Comparison of ENCODE assay signal across 15 cellular contexts in the genomic region with DNA sequence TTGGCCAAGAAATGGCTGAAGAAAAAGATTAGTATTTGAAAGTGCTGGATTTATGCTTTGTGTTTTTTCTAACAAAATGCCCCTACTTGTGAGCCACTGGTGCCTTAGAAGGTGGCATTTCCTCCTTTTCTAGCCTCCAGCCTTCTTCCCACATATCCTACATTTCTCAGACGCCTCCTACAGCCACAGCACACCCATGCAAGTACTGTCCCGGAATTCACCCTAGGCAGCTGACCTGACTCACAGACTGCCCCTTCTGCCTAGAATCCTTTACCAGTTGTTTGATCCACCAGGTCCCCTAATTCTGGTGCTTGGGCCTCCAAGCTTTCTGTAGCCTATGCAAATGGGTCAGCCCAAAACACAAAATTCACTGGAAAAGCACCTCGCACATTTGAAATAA.
A peak's percentile ranks its signal among the peaks of the same experiment; 100 is the strongest.
DNase-seq lines count a peak whose midpoint lies in the region; ATAC-seq and TF ChIP-seq lines count a peak whose summit lies in the region.
"Had no signal": no experiment of that assay in that cellular context is flagged by ENCODE, and none has a peak within 500 bp of the region (broad histone marks: within the 10 kb centered on the region; RNA-seq: fewer than 3 reads in every experiment).

No MANE protein-coding gene starts in this region.

- CTCF ChIA-PET in activated CD4-positive, alpha-beta T cell treated with anti-CD3 and anti-CD28 coated beads for 36 hours (lab: Charles Lee), result no interaction called here

- H3K9me3 Mint-ChIP-seq in T-helper 1 cell treated with Interleukin-12 subunit alpha and Interleukin-12 subunit beta and Interleukin-4 antibody, amounts not matched to agents 30 μg/mL and 1 μg/mL, for 36 hours, result no peaks in the 10 kb centered on the region
- no peaks in the 10 kb centered on the region for H3K9me3 Mint-ChIP-seq in activated T-helper 17 cell treated with anti-CD3 and anti-CD28 coated beads, Interleukin-2, amount 50 U/mL, for 72 hours
- H3K9me3 Mint-ChIP-seq in glutamatergic neuron (ENCODE audit: unreplicated experiment), result peaks cover 22% of the 10 kb centered on the region
- H3K9me3 Mint-ChIP-seq in stimulated activated effector memory CD8-positive, alpha-beta T cell treated with anti-CD3 and anti-CD28 coated beads, Interleukin-12 subunit alpha, Interleukin-12 subunit beta, amount 100 ng/mL, for 72 hours, result no peaks in the 10 kb centered on the region
- H3K9me3 Mint-ChIP-seq in activated CD4-positive, alpha-beta T cell treated with anti-CD3 and anti-CD28 coated beads for 36 hours (ENCODE audit: low read depth), result peaks cover 6% of the 10 kb centered on the region
- H3K9me3 Mint-ChIP-seq: activated T-helper 2 cell treated with anti-CD3 and anti-CD28 coated beads, Interferon-gamma antibody, Interleukin-2, Interleukin-4, amounts not matched to agents 10 μg/mL and 5 μg/mL and 100 μg/mL, durations not matched to agents 14 hours and 24 hours and 36 hours had no signal

- no peak overlapping the region for H3K4me3 Mint-ChIP-seq in T-helper 1 cell treated with Interleukin-12 subunit alpha and Interleukin-12 subunit beta and Interleukin-4 antibody, amounts not matched to agents 30 μg/mL and 1 μg/mL, for 36 hours
- no peak overlapping the region for H3K4me3 Mint-ChIP-seq in activated T-helper 17 cell treated with anti-CD3 and anti-CD28 coated beads, Interleukin-2, amount 50 U/mL, for 72 hours
- no peak overlapping the region for H3K4me3 Mint-ChIP-seq in glutamatergic neuron (ENCODE audit: unreplicated experiment)
- no peak overlapping the region for H3K4me3 Mint-ChIP-seq in stimulated activated effector memory CD8-positive, alpha-beta T cell treated with anti-CD3 and anti-CD28 coated beads, Interleukin-12 subunit alpha, Interleukin-12 subunit beta, amount 100 ng/mL, for 72 hours
- H3K4me3 Mint-ChIP-seq in activated CD4-positive, alpha-beta T cell treated with anti-CD3 and anti-CD28 coated beads for 36 hours, result no peak overlapping the region
- H3K4me3 Mint-ChIP-seq: activated CD4-positive, alpha-beta memory T cell treated with anti-CD3 and anti-CD28 coated beads for 36 hours had no signal

- peak overlapping the region; percentile 9 for H3K27ac Mint-ChIP-seq in T-helper 1 cell treated with Interleukin-12 subunit alpha and Interleukin-12 subunit beta and Interleukin-4 antibody, amounts not matched to agents 30 μg/mL and 1 μg/mL, for 36 hours
- H3K27ac Mint-ChIP-seq in activated T-helper 17 cell treated with anti-CD3 and anti-CD28 coated beads, Interleukin-2, amount 50 U/mL, for 72 hours, result peak overlapping the region; percentile 40
- peak overlapping the region; percentile 24 for H3K27ac Mint-ChIP-seq in glutamatergic neuron (ENCODE audit: unreplicated experiment)
- peak overlapping the region; percentile 43 for H3K27ac Mint-ChIP-seq in stimulated activated effector memory CD8-positive, alpha-beta T cell treated with anti-CD3 and anti-CD28 coated beads, Interleukin-12 subunit alpha, Interleukin-12 subunit beta, amount 100 ng/mL, for 72 hours
- H3K27ac Mint-ChIP-seq in activated CD4-positive, alpha-beta T cell treated with anti-CD3 and anti-CD28 coated beads for 36 hours, result no peak overlapping the region
- H3K27ac Mint-ChIP-seq: activated CD4-positive, alpha-beta memory T cell treated with anti-CD3 and anti-CD28 coated beads for 36 hours; activated T-helper 2 cell treated with anti-CD3 and anti-CD28 coated beads, Interferon-gamma antibody, Interleukin-2, Interleukin-4, amounts not matched to agents 10 μg/mL and 5 μg/mL and 100 μg/mL, durations not matched to agents 14 hours and 24 hours and 36 hours had no signal

- H3K27me3 Mint-ChIP-seq in T-helper 1 cell treated with Interleukin-12 subunit alpha and Interleukin-12 subunit beta and Interleukin-4 antibody, amounts not matched to agents 30 μg/mL and 1 μg/mL, for 36 hours (ENCODE audit: low read depth), result no peaks in the 10 kb centered on the region
- H3K27me3 Mint-ChIP-seq in activated T-helper 17 cell treated with anti-CD3 and anti-CD28 coated beads, Interleukin-2, amount 50 U/mL, for 72 hours, result no peaks in the 10 kb centered on the region
- H3K27me3 Mint-ChIP-seq in glutamatergic neuron (ENCODE audit: unreplicated experiment), result peaks cover 19% of the 10 kb centered on the region
- no peaks in the 10 kb centered on the region for H3K27me3 Mint-ChIP-seq in activated CD4-positive, alpha-beta T cell treated with anti-CD3 and anti-CD28 coated beads for 36 hours
- H3K27me3 Mint-ChIP-seq: activated CD4-positive, alpha-beta memory T cell treated with anti-CD3 and anti-CD28 coated beads for 36 hours had no signal

- DNase-seq in T-helper 1 cell (no peak), glutamatergic neuron (no peak), cerebellum (ENCODE audit: low spot score) (no peak)
- DNase-seq in stimulated activated effector memory CD8-positive, alpha-beta T cell treated with anti-CD3 and anti-CD28 coated beads, Interleukin-12 subunit alpha, Interleukin-12 subunit beta, amount 100 ng/mL, for 72 hours (ENCODE audit: low spot score in 2 of 2), result no peak
- no peak for DNase-seq in activated CD4-positive, alpha-beta T cell treated with anti-CD3 and anti-CD28 coated beads for 36 hours
- DNase-seq: activated CD4-positive, alpha-beta memory T cell treated with anti-CD3 and anti-CD28 coated beads for 36 hours; body of pancreas; C1 segment of cervical spinal cord; foreskin fibroblast; NCI-H526; OCI-M1 had no signal

- H3K4me1 Mint-ChIP-seq in T-helper 1 cell treated with Interleukin-12 subunit alpha and Interleukin-12 subunit beta and Interleukin-4 antibody, amounts not matched to agents 30 μg/mL and 1 μg/mL, for 36 hours (ENCODE audit: low read depth), result peaks cover 21% of the 10 kb centered on the region
- H3K4me1 Mint-ChIP-seq in activated T-helper 17 cell treated with anti-CD3 and anti-CD28 coated beads, Interleukin-2, amount 50 U/mL, for 72 hours, result peaks cover 12% of the 10 kb centered on the region
- peaks cover 40% of the 10 kb centered on the region for H3K4me1 Mint-ChIP-seq in glutamatergic neuron (ENCODE audit: low read depth, unreplicated experiment)
- peaks cover 57% of the 10 kb centered on the region for H3K4me1 Mint-ChIP-seq in stimulated activated effector memory CD8-positive, alpha-beta T cell treated with anti-CD3 and anti-CD28 coated beads, Interleukin-12 subunit alpha, Interleukin-12 subunit beta, amount 100 ng/mL, for 72 hours
- peaks cover 23% of the 10 kb centered on the region for H3K4me1 Mint-ChIP-seq in activated CD4-positive, alpha-beta T cell treated with anti-CD3 and anti-CD28 coated beads for 36 hours

- intact Hi-C loops in activated CD4-positive, alpha-beta T cell treated with anti-CD3 and anti-CD28 coated beads for 36 hours (cut with DNase I, micrococcal nuclease), result no loop called here

- ATAC-seq in activated T-helper 17 cell treated with anti-CD3 and anti-CD28 coated beads, Interleukin-2, amount 50 U/mL, for 72 hours (replicated peaks), result no peak
- ATAC-seq in stimulated activated effector memory CD8-positive, alpha-beta T cell treated with anti-CD3 and anti-CD28 coated beads, Interleukin-12 subunit alpha, Interleukin-12 subunit beta, amount 100 ng/mL, for 72 hours, result no peak
- ATAC-seq in GM21529 (IDR thresholded peaks at IDR 0.05; ENCODE audit: unreplicated experiment), result no peak
- no peak for ATAC-seq in activated CD4-positive, alpha-beta T cell treated with anti-CD3 and anti-CD28 coated beads for 36 hours
- ATAC-seq: body of pancreas had no signal

- no peak for TF ChIP-seq CTCF in glutamatergic neuron (IDR thresholded peaks at IDR 0.05; ENCODE audit: partially characterized antibody, unreplicated experiment)

- POLR2A ChIA-PET in activated CD4-positive, alpha-beta T cell treated with anti-CD3 and anti-CD28 coated beads for 36 hours (lab: Charles Lee), result no interaction called here

- H3K36me3 Mint-ChIP-seq in T-helper 1 cell treated with Interleukin-12 subunit alpha and Interleukin-12 subunit beta and Interleukin-4 antibody, amounts not matched to agents 30 μg/mL and 1 μg/mL, for 36 hours (ENCODE audit: low read depth), result peaks cover 18% of the 10 kb centered on the region
- peaks cover 25% of the 10 kb centered on the region for H3K36me3 Mint-ChIP-seq in activated T-helper 17 cell treated with anti-CD3 and anti-CD28 coated beads, Interleukin-2, amount 50 U/mL, for 72 hours (ENCODE audit: low read depth)
- H3K36me3 Mint-ChIP-seq in glutamatergic neuron (ENCODE audit: unreplicated experiment), result peaks cover 3% of the 10 kb centered on the region
- H3K36me3 Mint-ChIP-seq in stimulated activated effector memory CD8-positive, alpha-beta T cell treated with anti-CD3 and anti-CD28 coated beads, Interleukin-12 subunit alpha, Interleukin-12 subunit beta, amount 100 ng/mL, for 72 hours, result peaks cover 26% of the 10 kb centered on the region
- peaks cover 28% of the 10 kb centered on the region for H3K36me3 Mint-ChIP-seq in activated CD4-positive, alpha-beta T cell treated with anti-CD3 and anti-CD28 coated beads for 36 hours (ENCODE audit: low read depth)
